In the genomic region with DNA sequence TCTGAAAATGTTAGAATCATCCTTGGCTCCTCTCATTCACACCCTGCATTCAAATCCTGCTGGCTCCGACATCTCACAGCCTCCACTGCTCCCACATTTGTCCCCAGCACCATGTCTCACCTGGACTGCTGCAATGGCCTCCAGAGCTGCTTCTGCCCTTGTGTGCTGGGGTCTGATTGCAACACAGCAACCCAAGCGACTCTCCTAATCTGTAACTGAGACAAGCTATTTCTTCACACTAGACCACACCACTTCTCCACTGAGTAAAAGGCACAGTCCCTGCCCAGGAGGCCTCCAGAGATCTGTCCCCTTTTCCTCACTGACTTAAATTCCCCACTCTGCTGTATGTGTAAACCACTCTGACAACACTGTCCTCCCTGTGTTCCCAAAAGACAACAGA, we compare ENCODE assay signal across 16 cellular contexts.
DNase-seq lines count a peak whose midpoint lies in the region; TF ChIP-seq lines count a peak whose summit lies in the region.
"Had no signal": no experiment of that assay in that cellular context is flagged by ENCODE, and none has a peak within 500 bp of the region (broad histone marks: within the 10 kb centered on the region; RNA-seq: fewer than 3 reads in every experiment).

No MANE protein-coding gene starts in this region.

- H3K79me2 ChIP-seq in smooth muscle cell (ENCODE audit: low read depth) = no peaks in the 10 kb centered on the region

- H3K9me3 ChIP-seq in smooth muscle cell (replicated peaks; ENCODE audit: low read depth) (no peaks in the 10 kb centered on the region), testis (no peaks in the 10 kb centered on the region)

- H3K4me3 ChIP-seq in fibroblast of villous mesenchyme (ENCODE audit: low read depth, low read length) (no peak overlapping the region), smooth muscle cell (no peak overlapping the region), testis (no peak overlapping the region)
- H3K4me3 ChIP-seq: BLaER1 treated with 17β-estradiol and CSF1 and Interleukin-3, amounts not matched to agents 10 nM and 100 nM; GM12878; GM23338 had no signal

- H4K20me1 ChIP-seq in smooth muscle cell (ENCODE audit: low read depth) = no peaks in the 10 kb centered on the region
- H4K20me1 ChIP-seq: BLaER1 treated with 17β-estradiol and CSF1 and Interleukin-3, amounts not matched to agents 10 nM and 100 nM had no signal

- H3K36me3 ChIP-seq in smooth muscle cell (ENCODE audit: low read depth) (no peaks in the 10 kb centered on the region), testis (ENCODE audit: low read depth, missing control alignments) (no peaks in the 10 kb centered on the region)
- H3K36me3 ChIP-seq: BLaER1 treated with 17β-estradiol and CSF1 and Interleukin-3, amounts not matched to agents 10 nM and 100 nM had no signal

- TF ChIP-seq POLR2A in testis (IDR thresholded peaks at IDR 0.05) = no peak

- H3K27ac ChIP-seq in smooth muscle cell (ENCODE audit: low read depth) (peak overlapping the region; percentile 22), testis (no peak overlapping the region)
- H3K27ac ChIP-seq: 22Rv1; BLaER1 treated with 17β-estradiol and CSF1 and Interleukin-3, amounts not matched to agents 10 nM and 100 nM had no signal

- H3K27me3 ChIP-seq in smooth muscle cell (ENCODE audit: low read depth) = no peaks in the 10 kb centered on the region
- no peaks in the 10 kb centered on the region for H3K27me3 ChIP-seq in testis
- H3K27me3 ChIP-seq: BLaER1 treated with 17β-estradiol and CSF1 and Interleukin-3, amounts not matched to agents 10 nM and 100 nM had no signal

- intact Hi-C loops in testis (cut with DNase I; ENCODE audit: low total_unique reads) = no loop called here

- H3F3A ChIP-seq in smooth muscle cell (ENCODE audit: low read depth) = peaks cover 28% of the 10 kb centered on the region

- H3K9ac ChIP-seq in smooth muscle cell (ENCODE audit: low read depth) = no peak overlapping the region
- H3K9ac ChIP-seq: BLaER1 treated with 17β-estradiol and CSF1 and Interleukin-3, amounts not matched to agents 10 nM and 100 nM had no signal

- no peak for TF ChIP-seq CTCF in fibroblast of villous mesenchyme (IDR thresholded peaks at IDR 0.05; ENCODE audit: insufficient read depth, low read depth, low read length)
- TF ChIP-seq CTCF in smooth muscle cell (IDR thresholded peaks at IDR 0.05; ENCODE audit: borderline replicate concordance, insufficient read depth, poor library complexity, severe bottlenecking) = no peak
- TF ChIP-seq CTCF in testis (IDR thresholded peaks at IDR 0.05) = no peak

- H2AFZ ChIP-seq in smooth muscle cell (ENCODE audit: low read depth) = no peak overlapping the region
- H2AFZ ChIP-seq: GM23338 had no signal

- H3K4me1 ChIP-seq in smooth muscle cell (ENCODE audit: low read depth) = peaks cover 5% of the 10 kb centered on the region
- H3K4me1 ChIP-seq in testis = no peaks in the 10 kb centered on the region
- H3K4me1 ChIP-seq: BLaER1 treated with 17β-estradiol and CSF1 and Interleukin-3, amounts not matched to agents 10 nM and 100 nM had no signal

- no peak overlapping the region for H3K4me2 ChIP-seq in smooth muscle cell
- H3K4me2 ChIP-seq: BLaER1 treated with 17β-estradiol and CSF1 and Interleukin-3, amounts not matched to agents 10 nM and 100 nM; GM23338 had no signal

- DNase-seq in SKM-1 treated with dmso at 0.1 percent for 144 hours (lab: John Stamatoyannopoulos, UW; ENCODE audit: unreplicated experiment) = peak; percentile 5
- DNase-seq in SKM-1 (lab: John Stamatoyannopoulos, UW; ENCODE audit: unreplicated experiment) = no peak
- DNase-seq in MV-4-11 (lab: John Stamatoyannopoulos, UW) = peak; percentile 2
- DNase-seq in fibroblast of villous mesenchyme (ENCODE audit: low read depth) = peak; percentile 59
- no peak for DNase-seq in smooth muscle cell (lab: John Stamatoyannopoulos, UW; ENCODE audit: unreplicated experiment)
- DNase-seq in SHP77 (lab: John Stamatoyannopoulos, UW) = no peak
- DNase-seq in NCI-H2196 (lab: John Stamatoyannopoulos, UW; ENCODE audit: unreplicated experiment) = no peak
- DNase-seq in testis = no peak
- DNase-seq: Calu3; CD4-positive, CD25-positive, alpha-beta regulatory T cell; DMS 273 treated with DMSO at 0.1 percent for 48 hours; H9 had no signal

- WGBS in smooth muscle cell (ENCODE audit: low lambda C conversion rate) = 51% methylated on average over 2 of the region's 2 CpGs
- 86% methylated on average over 2 of the region's 2 CpGs for WGBS in testis, 2 donors

Comparison
In these comparisons a context has a peak if more than half of its experiments do, and no peak if none do; other contexts are left out.
1. DNase-seq: peak in SKM-1 treated with dmso at 0.1 percent for 144 hours (single experiment), MV-4-11 (single experiment) and fibroblast of villous mesenchyme (single experiment); none in SKM-1 (single experiment), smooth muscle cell (single experiment), SHP77 (0 of 2), NCI-H2196 (single experiment) and testis (single experiment).